Comparison of ENCODE assay signal across 1 cellular context in the genomic region with DNA sequence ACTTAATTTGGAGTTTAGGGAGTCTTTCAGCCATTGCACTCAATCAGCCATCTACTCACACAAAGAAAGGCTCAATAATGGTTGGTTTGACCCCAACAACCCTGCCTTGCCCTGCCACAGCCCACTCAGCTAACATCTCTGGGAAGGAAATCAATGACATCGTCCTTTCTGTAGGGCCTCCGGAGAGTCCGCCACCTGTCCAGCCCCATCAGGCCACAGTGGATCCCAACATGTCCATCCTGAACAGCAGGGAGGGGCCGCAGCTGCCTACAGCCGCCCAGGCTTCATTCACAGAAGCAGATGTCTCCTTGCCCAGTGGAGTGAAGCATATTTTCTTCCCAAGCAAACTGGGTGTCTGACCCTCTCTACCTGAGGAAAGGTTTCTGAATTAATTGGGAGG.
A peak's percentile ranks its signal among the peaks of the same experiment; 100 is the strongest.
TF ChIP-seq lines count a peak whose summit lies in the region.

No MANE protein-coding gene starts in this region.

TF ChIP-seq in endothelial cell of umbilical vein, 7 proteins besides CTCF, POLR2A, EP300 and RAD21:
- no peak for TF ChIP-seq JUN (IDR thresholded peaks at IDR 0.05; ENCODE audit: borderline replicate concordance, insufficient read depth, insufficient read length, low read depth)
- TF ChIP-seq EZH2 (IDR thresholded peaks at IDR 0.05; ENCODE audit: borderline replicate concordance, low read depth, low read length, severe bottlenecking), result peak; percentile 50
TF ChIP-seq in endothelial cell of umbilical vein: peak in this region for 1.
